ENCODE assay signal across 9 cellular contexts in genomic region chr19:3365093-3365446, GRCh38. TPM values are rescaled to one million over a fixed set of nuclear protein-coding genes. Genes with fewer than 3 reads are reported as not detected.
DNase-seq lines count a peak whose midpoint lies in the region; ATAC-seq and TF ChIP-seq lines count a peak whose summit lies in the region.
"Had no signal": no experiment of that assay in that cellular context is flagged by ENCODE, and none has a peak within 500 bp of the region (broad histone marks: within the 10 kb centered on the region; RNA-seq: fewer than 3 reads in every experiment).

No MANE protein-coding gene starts in this region.

- DNase-seq in SK-N-SH: no peak
- DNase-seq in activated T-helper 2 cell treated with anti-CD3 and anti-CD28 coated beads, Interferon-gamma antibody, Interleukin-2, Interleukin-4, amounts not matched to agents 10 μg/mL and 5 μg/mL and 100 μg/mL, durations not matched to agents 14 hours and 24 hours and 36 hours (ENCODE audit: low spot score): no peak
- DNase-seq in GDM1 (lab: John Stamatoyannopoulos, UW): no peak
- DNase-seq in globus pallidus (ENCODE audit: low spot score): no peak
- no peak for DNase-seq in anterior cingulate cortex (lab: John Stamatoyannopoulos, UW)
- DNase-seq: 8988T had no signal

- H3K9me2 ChIP-seq in SK-N-SH: no peaks in the 10 kb centered on the region

- TF ChIP-seq CTCF in SK-N-SH (IDR thresholded peaks at IDR 0.05): no peak
- TF ChIP-seq CTCF in liver (IDR thresholded peaks at IDR 0.05; ENCODE audit: low read depth, low read length, missing input control): no peak

- no peaks in the 10 kb centered on the region for H3K9me3 Mint-ChIP-seq in activated T-helper 2 cell treated with anti-CD3 and anti-CD28 coated beads, Interferon-gamma antibody, Interleukin-2, Interleukin-4, amounts not matched to agents 10 μg/mL and 5 μg/mL and 100 μg/mL, durations not matched to agents 14 hours and 24 hours and 36 hours

- H3K79me2 ChIP-seq in SK-N-SH (ENCODE audit: insufficient read depth): peaks cover 84% of the 10 kb centered on the region

- intact Hi-C loops in activated T-helper 2 cell treated with anti-CD3 and anti-CD28 coated beads, Interferon-gamma antibody, Interleukin-2, Interleukin-4, amounts not matched to agents 10 μg/mL and 5 μg/mL and 100 μg/mL, durations not matched to agents 14 hours and 24 hours and 36 hours (cut with micrococcal nuclease): no loop called here

- peaks cover 18 to 42% of the 10 kb centered on the region in 2 experiments; a peak in 3 of 4 replicates for H3K4me1 ChIP-seq in SK-N-SH (ENCODE audit: control insufficient read depth in 1 of 2, insufficient read depth in 2 of 2, low read depth in 1 of 2, low read length in 1 of 2)
- H3K4me1 ChIP-seq in liver (ENCODE audit: control insufficient read depth in 4 of 4, insufficient read depth in 4 of 4, low read length in 3 of 4): peaks cover 5 to 57% (median 37%) of the 10 kb centered on the region in 4 donors
- H3K4me1 ChIP-seq in subcutaneous abdominal adipose tissue (ENCODE audit: control insufficient read depth in 5 of 5, insufficient read depth in 5 of 5, low read length in 5 of 5): peaks cover 7 to 70% (median 69%) of the 10 kb centered on the region in 5 donors

- H3K36me3 ChIP-seq in SK-N-SH (replicated peaks in 1 of 2; ENCODE audit: control insufficient read depth in 1 of 2, insufficient read depth in 2 of 2, low read length in 1 of 2) (no peaks in the 10 kb centered on the region), liver (ENCODE audit: control insufficient read depth in 4 of 4, insufficient read depth in 3 of 4, low read depth in 1 of 4, low read length in 3 of 4) (no peaks in the 10 kb centered on the region), subcutaneous abdominal adipose tissue (ENCODE audit: control insufficient read depth in 5 of 5, insufficient read depth in 5 of 5, low read length in 5 of 5) (no peaks in the 10 kb centered on the region)

- CTCF ChIA-PET in SK-N-SH (lab: Yijun Ruan, JAX): interaction anchor here (0.8 to 2.6 kb wide), 5 partner anchors 25 to 180 kb away, joined by 3 to 15 read pairs (median 5); no protein-coding TSS in a partner anchor

- no peak overlapping the region for H3K27ac Mint-ChIP-seq in activated T-helper 2 cell treated with anti-CD3 and anti-CD28 coated beads, Interferon-gamma antibody, Interleukin-2, Interleukin-4, amounts not matched to agents 10 μg/mL and 5 μg/mL and 100 μg/mL, durations not matched to agents 14 hours and 24 hours and 36 hours

- POLR2A ChIA-PET in SK-N-SH (lab: Yijun Ruan, JAX): interaction anchor here (0.6 to 1.6 kb wide), 6 partner anchors 10 to 68 kb away, joined by 3 to 8 read pairs (median 4); no protein-coding TSS in a partner anchor

- TF ChIP-seq RAD21 in SK-N-SH (IDR thresholded peaks at IDR 0.05; ENCODE audit: low read length) (no peak), liver (IDR thresholded peaks at IDR 0.05) (no peak)

- TF ChIP-seq EP300 in SK-N-SH (IDR thresholded peaks at IDR 0.05; ENCODE audit: borderline replicate concordance in 1 of 2, low read depth in 1 of 2, low read length in 1 of 2): no peak

- peaks cover 18% of the 10 kb centered on the region for H3K4me1 Mint-ChIP-seq in activated T-helper 2 cell treated with anti-CD3 and anti-CD28 coated beads, Interferon-gamma antibody, Interleukin-2, Interleukin-4, amounts not matched to agents 10 μg/mL and 5 μg/mL and 100 μg/mL, durations not matched to agents 14 hours and 24 hours and 36 hours (ENCODE audit: low read depth)

- ATAC-seq in SK-N-SH treated with all-trans-retinoic acid at 6 μM for 48 hours: no peak

- H3F3A ChIP-seq in SK-N-SH (replicated peaks; ENCODE audit: insufficient read depth): peaks cover 23% of the 10 kb centered on the region

- H3K4me2 ChIP-seq in SK-N-SH: peak overlapping the region; percentile 86; the same call in 1 of the 2 replicates

- peaks cover 40% of the 10 kb centered on the region for H4K20me1 ChIP-seq in SK-N-SH (ENCODE audit: insufficient read depth)

- no peaks in the 10 kb centered on the region for H3K36me3 Mint-ChIP-seq in activated T-helper 2 cell treated with anti-CD3 and anti-CD28 coated beads, Interferon-gamma antibody, Interleukin-2, Interleukin-4, amounts not matched to agents 10 μg/mL and 5 μg/mL and 100 μg/mL, durations not matched to agents 14 hours and 24 hours and 36 hours (ENCODE audit: low read depth)

- H3K27me3 ChIP-seq in SK-N-SH (ENCODE audit: insufficient read depth) (no peaks in the 10 kb centered on the region), liver (ENCODE audit: control insufficient read depth in 4 of 4, insufficient read depth in 4 of 4, low read length in 3 of 4) (no peaks in the 10 kb centered on the region), subcutaneous abdominal adipose tissue (ENCODE audit: control insufficient read depth in 5 of 5, insufficient read depth in 4 of 5, low read length in 5 of 5) (no peaks in the 10 kb centered on the region)

- no peak overlapping the region for H2AFZ ChIP-seq in SK-N-SH (ENCODE audit: low read depth)

- no peaks in the 10 kb centered on the region for H3K9me3 ChIP-seq in SK-N-SH
- H3K9me3 ChIP-seq in liver (ENCODE audit: control insufficient read depth in 4 of 4, low read length in 3 of 4): no peaks in the 10 kb centered on the region
- no peaks in the 10 kb centered on the region for H3K9me3 ChIP-seq in subcutaneous abdominal adipose tissue (ENCODE audit: control insufficient read depth in 5 of 5, low read length in 5 of 5)

- peak overlapping the region; percentile 51 for H3K4me3 Mint-ChIP-seq in activated T-helper 2 cell treated with anti-CD3 and anti-CD28 coated beads, Interferon-gamma antibody, Interleukin-2, Interleukin-4, amounts not matched to agents 10 μg/mL and 5 μg/mL and 100 μg/mL, durations not matched to agents 14 hours and 24 hours and 36 hours (ENCODE audit: low read depth)

- peaks cover 37% of the 10 kb centered on the region for H3K27me3 Mint-ChIP-seq in activated T-helper 2 cell treated with anti-CD3 and anti-CD28 coated beads, Interferon-gamma antibody, Interleukin-2, Interleukin-4, amounts not matched to agents 10 μg/mL and 5 μg/mL and 100 μg/mL, durations not matched to agents 14 hours and 24 hours and 36 hours (ENCODE audit: low read depth)

- H3K9ac ChIP-seq in SK-N-SH: no peak overlapping the region
- no peak overlapping the region for H3K9ac ChIP-seq in liver (ENCODE audit: low read depth in 1 of 2, low read length in 2 of 2)
- H3K9ac ChIP-seq in subcutaneous abdominal adipose tissue (ENCODE audit: low read length in 5 of 5): peak overlapping the region in 1 of 5 donors; percentile 65

- no peak overlapping the region for H3K4me3 ChIP-seq in SK-N-SH (ENCODE audit: low read depth in 2 of 2, low read length in 1 of 2)
- no peak overlapping the region for H3K4me3 ChIP-seq in liver (ENCODE audit: low read depth in 1 of 3, low read length in 3 of 3)
- peak overlapping the region in 1 of 5 donors; percentile 29 for H3K4me3 ChIP-seq in subcutaneous abdominal adipose tissue (ENCODE audit: low read depth in 1 of 5, low read length in 5 of 5)

- 60% methylated on average over 1 of the region's 2 CpGs for WGBS in SK-N-SH (ENCODE audit: low lambda C conversion rate)
- 86% methylated on average over 2 of the region's 2 CpGs for WGBS in liver

- H3K27ac ChIP-seq in SK-N-SH (ENCODE audit: low read depth in 2 of 2, low read length in 1 of 2) (peak overlapping the region; percentile 74 to 89; a peak in 3 of 4 replicates), liver (ENCODE audit: low read depth in 1 of 2, low read length in 2 of 2) (peak overlapping the region; percentile 95 to 97), subcutaneous abdominal adipose tissue (ENCODE audit: low read depth, low read length) (peak overlapping the region; percentile 92)

TF ChIP-seq in SK-N-SH, 30 proteins besides CTCF, POLR2A, EP300 and RAD21 (continues in another document):
- TF ChIP-seq USF2 (IDR thresholded peaks at IDR 0.05; ENCODE audit: borderline replicate concordance, low read depth, low read length): no peak
- TF ChIP-seq JUND (IDR thresholded peaks at IDR 0.05): no peak
- no peak for TF ChIP-seq RFX5 (IDR thresholded peaks at IDR 0.05; ENCODE audit: low read length)

TF ChIP-seq in SK-N-SH treated with all-trans-retinoic acid at 6 μM for 48 hours, 23 proteins besides CTCF, POLR2A, EP300 and RAD21 (continues in another document):
- TF ChIP-seq CSDC2 (CRISPR knock-in tag; IDR thresholded peaks at IDR 0.05) (no peak), TOX (CRISPR knock-in tag; IDR thresholded peaks at IDR 0.05; ENCODE audit: borderline replicate concordance) (no peak)

TF ChIP-seq in liver, 16 proteins besides CTCF, POLR2A, EP300 and RAD21:
- TF ChIP-seq RXRA (IDR thresholded peaks at IDR 0.05): peak; percentile 30 to 50
- peak; percentile 48 for TF ChIP-seq NR2F2 (IDR thresholded peaks at IDR 0.05)
- TF ChIP-seq FOXA2 (IDR thresholded peaks at IDR 0.05): no peak
- peak in 1 of 2 donors; percentile 37 for TF ChIP-seq HNF4A (conservative IDR thresholded peaks at IDR 0.05)
- TF ChIP-seq EGR1 (IDR thresholded peaks at IDR 0.05; ENCODE audit: low read depth in 2 of 2): no peak

RNA-seq across cellular contexts. Expression of gene NFIC, which starts 1.3 kb away (rescaled TPM):
- 2.6 and 7.2 TPM in 2 replicates for polyA plus RNA-seq in SK-N-SH (2012; rRNA removed)
- 5.7 and 8.1 TPM in 2 replicates for polyA plus RNA-seq in SK-N-SH (2012; cell fraction: cytosol; rRNA removed)
- 13.4 and 14.9 TPM in 2 replicates for polyA plus RNA-seq in SK-N-SH (2012; cell fraction: nucleus; rRNA removed)
- 16.5 and 17.3 TPM in 2 replicates for total RNA-seq in activated T-helper 2 cell treated with anti-CD3 and anti-CD28 coated beads, Interferon-gamma antibody, Interleukin-2, Interleukin-4, amounts not matched to agents 10 μg/mL and 5 μg/mL and 100 μg/mL, durations not matched to agents 14 hours and 24 hours and 36 hours
- 100 to 1,000 TPM in 1 of 2 donors, 10 to 100 TPM in 1; 12.8 to 100 TPM for total RNA-seq in liver
- polyA plus RNA-seq in liver: 10 to 100 TPM; 71.8 to 78.5 TPM
